Comparison of ENCODE assay signal across 8 cellular contexts in genomic region chr19:56567274-56568120, GRCh38. TPM values are rescaled to one million over a fixed set of nuclear protein-coding genes. Genes with fewer than 3 reads are reported as not detected.
DNase-seq lines count a peak whose midpoint lies in the region; ATAC-seq and TF ChIP-seq lines count a peak whose summit lies in the region.

TSS of gene ZNF470 (plus strand) at chr19:56567468. CDS start at chr19:56570312, 2,844 bp downstream.

- peak within 1 kb of the TSS; percentile 86 for H3K9ac ChIP-seq in BLaER1
- H3K9ac ChIP-seq in NT2/D1 (ENCODE audit: insufficient read length, low read depth): peak within 1 kb of the TSS; percentile 89

- no peaks in the 10 kb centered on the region for H4K20me1 ChIP-seq in BLaER1

- H3K4me1 ChIP-seq in BLaER1: peaks cover 18% of the 10 kb centered on the region
- H3K4me1 ChIP-seq in NT2/D1 (ENCODE audit: insufficient read depth, insufficient read length): no peaks in the 10 kb centered on the region

- H3K4me2 ChIP-seq in BLaER1: peak within 1 kb of the TSS; percentile 98

- peaks cover 17% of the 10 kb centered on the region for H3K4me1 Mint-ChIP-seq in activated T-cell treated with anti-CD3 and anti-CD28 coated beads, Interleukin-2, amount 50 U/mL, for 24 hours (ENCODE audit: low read depth)

- H3K27me3 Mint-ChIP-seq in activated T-cell treated with anti-CD3 and anti-CD28 coated beads, Interleukin-2, amount 50 U/mL, for 24 hours: no peaks in the 10 kb centered on the region

- peak within 1 kb of the TSS; percentile 91 for H3K4me3 ChIP-seq in BLaER1
- H3K4me3 ChIP-seq in NT2/D1 (ENCODE audit: insufficient read length, low read depth): peak within 1 kb of the TSS; percentile 89

- peak within 1 kb of the TSS; percentile 94 for H3K27ac Mint-ChIP-seq in activated T-cell treated with anti-CD3 and anti-CD28 coated beads, Interleukin-2, amount 50 U/mL, for 24 hours

- ATAC-seq in GM19324 (IDR thresholded peaks at IDR 0.05; ENCODE audit: low FRiP score, unreplicated experiment): peak; percentile 94
- peak; percentile 95 for ATAC-seq in HG03460 (IDR thresholded peaks at IDR 0.05; ENCODE audit: unreplicated experiment)

- H3K27ac ChIP-seq in BLaER1: peak within 1 kb of the TSS; percentile 82

- H3K27me3 ChIP-seq in BLaER1 (no peaks in the 10 kb centered on the region), NT2/D1 (ENCODE audit: insufficient read depth, insufficient read length) (no peaks in the 10 kb centered on the region)

- peak within 1 kb of the TSS; percentile 90 for H3K4me3 Mint-ChIP-seq in activated T-cell treated with anti-CD3 and anti-CD28 coated beads, Interleukin-2, amount 50 U/mL, for 24 hours

- H3K36me3 ChIP-seq in BLaER1: peaks cover 66% of the 10 kb centered on the region
- H3K36me3 ChIP-seq in NT2/D1 (ENCODE audit: insufficient read depth, insufficient read length, low read length): peaks cover 28% of the 10 kb centered on the region

- no peak for TF ChIP-seq POLR2A in erythroblast (IDR thresholded peaks at IDR 0.05; ENCODE audit: low read length)

- H3K9me3 ChIP-seq in BLaER1 (peaks cover 84% of the 10 kb centered on the region), NT2/D1 (ENCODE audit: insufficient read depth, low read length) (peaks cover 72% of the 10 kb centered on the region)

- peaks cover 69% of the 10 kb centered on the region for H3K9me3 Mint-ChIP-seq in activated T-cell treated with anti-CD3 and anti-CD28 coated beads, Interleukin-2, amount 50 U/mL, for 24 hours

- peaks cover 86% of the 10 kb centered on the region for H3K36me3 Mint-ChIP-seq in activated T-cell treated with anti-CD3 and anti-CD28 coated beads, Interleukin-2, amount 50 U/mL, for 24 hours (ENCODE audit: low read depth)

- DNase-seq in NT2/D1 (ENCODE audit: low read depth, low spot score): peak; percentile 69
- DNase-seq in activated T-cell treated with anti-CD3 and anti-CD28 coated beads, Interleukin-2, amount 50 U/mL, for 24 hours: peak; percentile 92
- peak; percentile 82 to 87 for DNase-seq in erythroblast (lab: John Stamatoyannopoulos, UW)
- peak; percentile 96 for DNase-seq in mucosa of gallbladder (ENCODE audit: low spot score)
- peak; percentile 71 to 77 for DNase-seq in stimulated activated CD8-positive, alpha-beta memory T cell treated with anti-CD3 and anti-CD28 coated beads, Interleukin-4, amount 100 ng/mL, for 1 hour (ENCODE audit: low read depth in 2 of 2, low spot score in 1 of 2)

RNA-seq across cellular contexts. Expression of gene ZNF470, which starts in this region (rescaled TPM):
- total RNA-seq in mucosa of gallbladder: 9.9 TPM

Comparison
In these comparisons a context has a peak if more than half of its experiments do, and no peak if none do; other contexts are left out.
1. Peak in every context shown above with its lines: DNase-seq, ATAC-seq, H3K4me3 ChIP-seq and H3K27ac ChIP-seq.